2 cellular contexts compared by ENCODE assay signal in the genomic region with DNA sequence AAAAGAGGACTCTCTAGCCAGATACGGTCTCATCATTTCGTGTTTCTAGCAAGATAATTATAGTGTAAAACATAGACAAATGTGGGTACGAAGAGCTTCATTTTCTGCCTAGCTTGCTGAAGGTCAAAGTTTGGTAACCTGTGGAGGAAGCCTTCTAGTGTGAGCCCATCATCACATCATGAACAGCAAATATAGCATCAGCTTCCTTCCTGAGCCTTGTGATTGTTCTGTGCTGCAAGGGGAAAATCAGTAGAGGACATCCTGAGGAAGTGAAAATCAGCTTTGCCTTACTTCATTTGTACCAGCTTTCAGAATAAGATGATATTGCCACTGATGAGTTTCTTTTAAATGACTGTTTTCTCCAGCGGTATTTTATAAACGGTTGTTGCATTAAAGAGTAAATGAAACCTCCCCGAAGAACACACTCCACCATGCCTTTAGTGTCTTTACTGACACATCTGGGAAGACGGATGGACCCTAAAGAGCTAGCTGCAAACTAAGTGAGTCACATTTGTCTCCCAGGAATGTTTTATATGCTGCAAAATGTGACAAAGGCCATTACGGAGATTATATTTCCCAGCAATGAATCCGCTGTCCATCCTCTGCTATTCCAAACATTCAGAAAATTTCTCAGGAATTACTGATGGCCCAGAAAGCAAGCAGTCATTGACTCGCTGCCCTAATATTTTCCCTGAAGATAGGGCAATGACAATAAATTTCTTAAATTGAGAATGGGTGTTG.
A peak's percentile ranks its signal among the peaks of the same experiment; 100 is the strongest.
TF ChIP-seq lines count a peak whose summit lies in the region.

No MANE protein-coding gene starts in this region.

TF ChIP-seq in liver, 16 proteins besides CTCF, POLR2A, EP300 and RAD21 (continued from another document):
- TF ChIP-seq, protein P1, sequence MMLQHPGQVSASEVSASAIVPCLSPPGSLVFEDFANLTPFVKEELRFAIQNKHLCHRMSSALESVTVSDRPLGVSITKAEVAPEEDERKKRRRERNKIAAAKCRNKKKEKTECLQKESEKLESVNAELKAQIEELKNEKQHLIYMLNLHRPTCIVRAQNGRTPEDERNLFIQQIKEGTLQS (IDR thresholded peaks at IDR 0.05), result no peak
- TF ChIP-seq EGR1 (IDR thresholded peaks at IDR 0.05; ENCODE audit: low read depth in 2 of 2) (peak in 1 of 2 donors; percentile 17), NR2F2 (IDR thresholded peaks at IDR 0.05) (peak; percentile 92)
- TF ChIP-seq, protein P2, sequence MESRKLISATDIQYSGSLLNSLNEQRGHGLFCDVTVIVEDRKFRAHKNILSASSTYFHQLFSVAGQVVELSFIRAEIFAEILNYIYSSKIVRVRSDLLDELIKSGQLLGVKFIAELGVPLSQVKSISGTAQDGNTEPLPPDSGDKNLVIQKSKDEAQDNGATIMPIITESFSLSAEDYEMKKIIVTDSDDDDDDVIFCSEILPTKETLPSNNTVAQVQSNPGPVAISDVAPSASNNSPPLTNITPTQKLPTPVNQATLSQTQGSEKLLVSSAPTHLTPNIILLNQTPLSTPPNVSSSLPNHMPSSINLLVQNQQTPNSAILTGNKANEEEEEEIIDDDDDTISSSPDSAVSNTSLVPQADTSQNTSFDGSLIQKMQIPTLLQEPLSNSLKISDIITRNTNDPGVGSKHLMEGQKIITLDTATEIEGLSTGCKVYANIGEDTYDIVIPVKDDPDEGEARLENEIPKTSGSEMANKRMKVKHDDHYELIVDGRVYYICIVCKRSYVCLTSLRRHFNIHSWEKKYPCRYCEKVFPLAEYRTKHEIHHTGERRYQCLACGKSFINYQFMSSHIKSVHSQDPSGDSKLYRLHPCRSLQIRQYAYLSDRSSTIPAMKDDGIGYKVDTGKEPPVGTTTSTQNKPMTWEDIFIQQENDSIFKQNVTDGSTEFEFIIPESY (IDR thresholded peaks at IDR 0.05), result no peak

TF ChIP-seq in HepG2, 621 proteins besides CTCF, POLR2A, EP300 and RAD21 (continued from another document):
- TF ChIP-seq, protein P3, sequence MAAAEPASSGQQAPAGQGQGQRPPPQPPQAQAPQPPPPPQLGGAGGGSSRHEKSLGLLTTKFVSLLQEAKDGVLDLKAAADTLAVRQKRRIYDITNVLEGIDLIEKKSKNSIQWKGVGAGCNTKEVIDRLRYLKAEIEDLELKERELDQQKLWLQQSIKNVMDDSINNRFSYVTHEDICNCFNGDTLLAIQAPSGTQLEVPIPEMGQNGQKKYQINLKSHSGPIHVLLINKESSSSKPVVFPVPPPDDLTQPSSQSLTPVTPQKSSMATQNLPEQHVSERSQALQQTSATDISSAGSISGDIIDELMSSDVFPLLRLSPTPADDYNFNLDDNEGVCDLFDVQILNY (CRISPR knock-in tag; conservative IDR thresholded peaks at IDR 0.05), result no peak
- no peak for TF ChIP-seq ZNF350 (CRISPR knock-in tag; IDR thresholded peaks at IDR 0.05; ENCODE audit: borderline replicate concordance, low read depth)
- TF ChIP-seq ZNF337 (CRISPR knock-in tag; IDR thresholded peaks at IDR 0.05; ENCODE audit: borderline replicate concordance, low read depth), result no peak
- no peak for TF ChIP-seq ZNF329 (CRISPR knock-in tag; IDR thresholded peaks at IDR 0.05; ENCODE audit: low read depth)
- TF ChIP-seq BORCS8-MEF2B (CRISPR knock-in tag; IDR thresholded peaks at IDR 0.05), result no peak
- TF ChIP-seq TBX3 (IDR thresholded peaks at IDR 0.05; ENCODE audit: borderline replicate concordance), result no peak
- TF ChIP-seq MXD4 (CRISPR knock-in tag; IDR thresholded peaks at IDR 0.05), result no peak
- TF ChIP-seq HNRNPH1 (optimal IDR thresholded peaks at IDR 0.05; ENCODE audit: low read depth, low read length), result no peak
TF ChIP-seq in HepG2: peak in this region for 0.
